ENCODE assay signal across 8 cellular contexts in the genomic region with DNA sequence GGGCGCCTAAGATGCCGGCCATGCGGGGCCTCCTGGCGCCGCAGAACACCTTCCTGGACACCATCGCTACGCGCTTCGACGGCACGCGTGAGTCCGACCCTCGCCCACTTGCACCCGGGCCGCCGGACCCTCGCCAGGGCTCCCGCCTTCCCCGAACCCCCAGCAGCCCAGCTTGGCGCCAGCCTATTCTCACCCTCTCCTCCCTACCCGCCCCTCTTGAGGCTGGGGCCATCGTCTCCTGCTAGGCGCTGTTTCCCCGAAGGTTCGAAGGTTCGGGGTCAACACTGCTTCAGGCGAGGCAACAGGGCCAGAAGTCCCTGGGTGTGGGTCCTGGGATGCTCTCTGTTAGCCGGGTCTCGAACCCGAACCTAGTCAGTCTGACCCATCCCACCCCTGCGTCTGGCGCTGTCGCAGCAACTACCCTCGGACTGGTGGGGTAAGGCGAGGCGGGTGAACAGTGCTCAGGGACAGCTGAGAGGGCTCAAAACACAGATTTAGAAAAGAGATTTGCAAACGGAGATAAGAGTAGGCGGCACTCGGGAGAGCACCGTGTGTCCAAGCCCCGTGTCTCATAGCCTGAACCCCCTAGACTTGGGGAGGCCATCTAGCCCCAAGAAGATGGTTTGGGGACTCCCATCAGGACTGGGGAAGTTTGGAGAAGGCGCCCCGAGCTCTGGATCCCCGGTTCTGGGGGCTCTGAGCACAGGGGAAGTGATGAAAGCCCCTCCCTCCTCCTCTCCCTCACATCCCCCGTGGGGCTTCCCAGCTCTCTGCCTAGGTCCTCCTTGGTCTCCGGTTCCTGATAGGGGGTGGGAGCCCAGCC. TPM values are rescaled to one million over a fixed set of nuclear protein-coding genes. Genes with fewer than 3 reads are reported as not detected.
DNase-seq lines count a peak whose midpoint lies in the region; FAIRE-seq and TF ChIP-seq lines count a peak whose summit lies in the region.

No MANE protein-coding gene starts in this region.

- peaks cover 9% of the 10 kb centered on the region for H3K4me1 Mint-ChIP-seq in activated naive CD8-positive, alpha-beta T cell treated with anti-CD3 and anti-CD28 coated beads for 36 hours
- peaks cover 35% of the 10 kb centered on the region for H3K4me1 Mint-ChIP-seq in mesothelial cell of epicardium

- peak overlapping the region; percentile 76 to 100 (median 94) for H3K4me2 ChIP-seq in BLaER1 treated with 17β-estradiol and CSF1 and Interleukin-3, amounts not matched to agents 10 nM and 100 nM

- peaks cover 0 to 60% (median 38%) of the 10 kb centered on the region in 11 experiments; a peak in 18 of 22 replicates for H4K20me1 ChIP-seq in BLaER1 treated with 17β-estradiol and CSF1 and Interleukin-3, amounts not matched to agents 10 nM and 100 nM

- no peaks in the 10 kb centered on the region for H3K36me3 ChIP-seq in BLaER1 treated with 17β-estradiol and CSF1 and Interleukin-3, amounts not matched to agents 10 nM and 100 nM

- peak; percentile 66 for FAIRE-seq in GM12892 (lab: Jason Lieb, UNC)

- H3K27ac ChIP-seq in BLaER1 treated with 17β-estradiol and CSF1 and Interleukin-3, amounts not matched to agents 10 nM and 100 nM, result peak overlapping the region in 1 of 11 experiments; percentile 25; a peak in 1 of 22 replicates

- DNase-seq in GM12892 (ENCODE audit: insufficient read length) (peak; percentile 38), mesothelial cell of epicardium (ENCODE audit: low spot score in 2 of 2, unreplicated experiment in 2 of 2) (no peak), NCI-H2227 treated with DMSO at 0.1 percent for 48 hours (lab: John Stamatoyannopoulos, UW) (no peak), nucleus accumbens (lab: John Stamatoyannopoulos, UW) (no peak)
- DNase-seq in activated naive CD8-positive, alpha-beta T cell treated with anti-CD3 and anti-CD28 coated beads for 36 hours, result no peak
- DNase-seq in stimulated activated CD4-positive, alpha-beta T cell treated with anti-CD3 and anti-CD28 coated beads, Interleukin-4, amount 100 ng/mL, for 4 hours, result no peak
- no peak for DNase-seq in activated effector memory CD4-positive, alpha-beta T cell treated with anti-CD3 and anti-CD28 coated beads, Interleukin-2, amount 50 U/mL, for 16 hours

- peaks cover 66 to 81% (median 76%) of the 10 kb centered on the region in 11 experiments for H3K27me3 ChIP-seq in BLaER1 treated with 17β-estradiol and CSF1 and Interleukin-3, amounts not matched to agents 10 nM and 100 nM

- H3K27me3 Mint-ChIP-seq in activated naive CD8-positive, alpha-beta T cell treated with anti-CD3 and anti-CD28 coated beads for 36 hours, result peaks cover 38% of the 10 kb centered on the region
- H3K27me3 Mint-ChIP-seq in mesothelial cell of epicardium (ENCODE audit: low read depth), result peaks cover 81% of the 10 kb centered on the region

- no peaks in the 10 kb centered on the region for H3K9me3 ChIP-seq in BLaER1 treated with 17β-estradiol and CSF1 and Interleukin-3, amounts not matched to agents 10 nM and 100 nM (replicated peaks in 1 of 11)

- H3K4me3 Mint-ChIP-seq in activated naive CD8-positive, alpha-beta T cell treated with anti-CD3 and anti-CD28 coated beads for 36 hours, result peak overlapping the region; percentile 9
- peak overlapping the region; percentile 46 for H3K4me3 Mint-ChIP-seq in mesothelial cell of epicardium

- no peak overlapping the region for H3K27ac Mint-ChIP-seq in activated naive CD8-positive, alpha-beta T cell treated with anti-CD3 and anti-CD28 coated beads for 36 hours
- no peak overlapping the region for H3K27ac Mint-ChIP-seq in mesothelial cell of epicardium

- H3K36me3 Mint-ChIP-seq in activated naive CD8-positive, alpha-beta T cell treated with anti-CD3 and anti-CD28 coated beads for 36 hours, result no peaks in the 10 kb centered on the region
- H3K36me3 Mint-ChIP-seq in mesothelial cell of epicardium, result no peaks in the 10 kb centered on the region

- H3K4me1 ChIP-seq in BLaER1 treated with 17β-estradiol and CSF1 and Interleukin-3, amounts not matched to agents 10 nM and 100 nM, result peaks cover 24 to 54% (median 48%) of the 10 kb centered on the region in 10 experiments; a peak in 19 of 20 replicates

- no peaks in the 10 kb centered on the region for H3K9me3 Mint-ChIP-seq in activated naive CD8-positive, alpha-beta T cell treated with anti-CD3 and anti-CD28 coated beads for 36 hours
- no peaks in the 10 kb centered on the region for H3K9me3 Mint-ChIP-seq in mesothelial cell of epicardium

- H3K4me3 ChIP-seq in BLaER1 treated with 17β-estradiol and CSF1 and Interleukin-3, amounts not matched to agents 10 nM and 100 nM, result peak overlapping the region; percentile 51 to 71 (median 58); a peak in 19 of 20 replicates

- no peak for TF ChIP-seq CTCF in mesothelial cell of epicardium (IDR thresholded peaks at IDR 0.05; ENCODE audit: unreplicated experiment)

- no peak for TF ChIP-seq POLR2A in GM12892 (IDR thresholded peaks at IDR 0.05; ENCODE audit: low read depth, low read length)

- peak overlapping the region in 5 of 11 experiments; percentile 13 to 61 (median 41); a peak in 4 of 22 replicates for H3K9ac ChIP-seq in BLaER1 treated with 17β-estradiol and CSF1 and Interleukin-3, amounts not matched to agents 10 nM and 100 nM

RNA-seq across cellular contexts. Expression of a gene that starts 0.8 kb away (rescaled TPM):
- polyA plus RNA-seq in GM12892 (2012; ENCODE audit: missing spikeins), result 0.36 TPM
- 10 to 100 TPM; 10.2 to 10.9 TPM for total RNA-seq in activated naive CD8-positive, alpha-beta T cell treated with anti-CD3 and anti-CD28 coated beads for 36 hours
- total RNA-seq in mesothelial cell of epicardium, result 1.8 to 2.5 TPM (median 2.3 TPM) in 3 replicates

RNA-seq across cellular contexts. Expression of a gene that starts 28.3 kb away (rescaled TPM):
- 36.5 TPM for polyA plus RNA-seq in GM12892 (2012; ENCODE audit: missing spikeins)
- 10 to 100 TPM; 73.6 to 78.2 TPM for total RNA-seq in activated naive CD8-positive, alpha-beta T cell treated with anti-CD3 and anti-CD28 coated beads for 36 hours
- total RNA-seq in mesothelial cell of epicardium, result 65.6 to 72.4 TPM (median 68.1 TPM) in 3 replicates
